In the genomic region with DNA sequence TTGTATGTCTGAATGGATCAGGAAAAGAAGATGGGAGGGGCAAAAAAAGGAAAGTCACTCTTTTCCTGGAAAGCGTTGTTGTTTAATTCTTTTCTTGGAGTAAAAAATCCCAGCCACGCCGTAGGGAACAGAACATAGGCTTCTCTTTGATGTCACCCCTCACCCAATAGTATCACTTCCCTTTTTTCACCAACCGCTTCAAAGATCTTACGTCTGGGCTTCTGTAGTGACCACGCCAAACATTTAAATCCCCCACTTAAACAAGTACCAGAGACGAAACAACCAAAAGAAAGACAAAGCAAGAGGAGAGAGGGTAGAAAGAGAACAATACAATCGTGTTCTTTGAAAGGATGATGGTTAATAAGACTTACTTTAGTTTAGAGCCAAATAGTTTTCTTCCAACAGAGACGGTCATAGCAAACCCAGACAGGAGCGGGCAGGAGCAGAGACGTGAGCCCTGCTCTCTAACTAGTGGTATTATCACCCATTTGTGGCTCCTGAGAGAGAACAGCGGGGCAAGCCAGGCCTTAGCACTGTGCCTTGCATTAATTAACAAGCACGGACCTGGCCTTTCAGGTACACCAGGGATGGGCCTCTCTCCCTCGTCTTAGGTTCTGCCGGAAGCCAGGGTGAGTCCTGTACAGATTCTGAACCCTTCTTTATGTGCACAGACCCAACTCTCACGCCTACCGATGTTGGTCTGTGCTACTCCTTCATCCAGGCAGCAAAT, we compare ENCODE assay signal across 10 cellular contexts. TPM values are rescaled to one million over a fixed set of nuclear protein-coding genes. Genes with fewer than 3 reads are reported as not detected.
DNase-seq lines count a peak whose midpoint lies in the region; ATAC-seq, FAIRE-seq and TF ChIP-seq lines count a peak whose summit lies in the region.
"Had no signal": no experiment of that assay in that cellular context is flagged by ENCODE, and none has a peak within 500 bp of the region (broad histone marks: within the 10 kb centered on the region; RNA-seq: fewer than 3 reads in every experiment).

No MANE protein-coding gene starts in this region.

- DNase-seq in GM10248 (ENCODE audit: extremely low spot score): peak; percentile 47
- no peak for DNase-seq in activated B cell treated with CpG ODN at 0.5 μM for 24 hours
- DNase-seq in activated T-cell treated with anti-CD3 and anti-CD28 coated beads, Interleukin-2, amount 50 U/mL, for 4 hours: no peak
- DNase-seq in activated T-cell treated with anti-CD3 and anti-CD28 coated beads, Interleukin-2, amount 50 U/mL, for 1 hour: no peak
- no peak for DNase-seq in RCC 7860 (ENCODE audit: low spot score)
- no peak for DNase-seq in frontal cortex (ENCODE audit: low spot score in 2 of 2)
- DNase-seq: mesenchymal stem cell had no signal

- H3K27me3 Mint-ChIP-seq in activated B cell treated with CpG ODN at 0.5 μM for 24 hours: no peaks in the 10 kb centered on the region
- H3K27me3 Mint-ChIP-seq in activated T-cell treated with anti-CD3 and anti-CD28 coated beads, Interleukin-2, amount 50 U/mL, for 4 hours (ENCODE audit: low read depth): no peaks in the 10 kb centered on the region

- H3K9me3 Mint-ChIP-seq in activated B cell treated with CpG ODN at 0.5 μM for 24 hours: no peaks in the 10 kb centered on the region
- no peaks in the 10 kb centered on the region for H3K9me3 Mint-ChIP-seq in activated T-cell treated with anti-CD3 and anti-CD28 coated beads, Interleukin-2, amount 50 U/mL, for 4 hours

- H3K27ac Mint-ChIP-seq in activated B cell treated with CpG ODN at 0.5 μM for 24 hours: peak overlapping the region; percentile 53

- ATAC-seq in GM19467 (IDR thresholded peaks at IDR 0.05; ENCODE audit: unreplicated experiment): peak; percentile 64
- ATAC-seq in HG03139 (IDR thresholded peaks at IDR 0.05; ENCODE audit: unreplicated experiment): peak; percentile 66
- ATAC-seq in activated B cell treated with CpG ODN at 0.5 μM for 24 hours (ENCODE audit: low read depth): peak; percentile 49
- ATAC-seq in activated T-cell treated with anti-CD3 and anti-CD28 coated beads, Interleukin-2, amount 50 U/mL, for 4 hours: no peak

- peaks cover 58% of the 10 kb centered on the region for H3K4me1 Mint-ChIP-seq in activated B cell treated with CpG ODN at 0.5 μM for 24 hours
- H3K4me1 Mint-ChIP-seq in activated T-cell treated with anti-CD3 and anti-CD28 coated beads, Interleukin-2, amount 50 U/mL, for 4 hours (ENCODE audit: low read depth): peaks cover 47% of the 10 kb centered on the region

- CTCF ChIA-PET in GM10248 (lab: Yijun Ruan, JAX) (no interaction called here), activated B cell treated with CpG ODN at 0.5 μM for 24 hours (lab: Charles Lee) (no interaction called here)

- no peaks in the 10 kb centered on the region for H3K36me3 Mint-ChIP-seq in activated B cell treated with CpG ODN at 0.5 μM for 24 hours (ENCODE audit: low read depth)
- no peaks in the 10 kb centered on the region for H3K36me3 Mint-ChIP-seq in activated T-cell treated with anti-CD3 and anti-CD28 coated beads, Interleukin-2, amount 50 U/mL, for 4 hours (ENCODE audit: insufficient read depth)

- POLR2A ChIA-PET in GM10248 (lab: Yijun Ruan, JAX): no interaction called here
- POLR2A ChIA-PET in activated B cell treated with CpG ODN at 0.5 μM for 24 hours (lab: Charles Lee): no interaction called here

- H3K4me3 Mint-ChIP-seq in activated B cell treated with CpG ODN at 0.5 μM for 24 hours: peak overlapping the region; percentile 39
- no peak overlapping the region for H3K4me3 Mint-ChIP-seq in activated T-cell treated with anti-CD3 and anti-CD28 coated beads, Interleukin-2, amount 50 U/mL, for 4 hours

- TF ChIP-seq CTCF in GM10248 (IDR thresholded peaks at IDR 0.05; ENCODE audit: control extremely low read depth, extremely low read depth, low read depth, missing control alignments): no peak
- no peak for TF ChIP-seq CTCF in activated B cell treated with CpG ODN at 0.5 μM for 24 hours (IDR thresholded peaks at IDR 0.05)

- intact Hi-C loops in activated B cell treated with CpG ODN at 0.5 μM for 24 hours (cut with micrococcal nuclease): loop anchor here (1.0 kb wide), 2 partner anchors 25 to 30 kb away; no protein-coding TSS in a partner anchor

- FAIRE-seq in RCC 7860 (lab: Jason Lieb, UNC) (no peak), frontal cortex (lab: Jason Lieb, UNC) (no peak)
- FAIRE-seq: colon had no signal

RNA-seq across cellular contexts. Expression of a gene that starts 28.1 kb away (rescaled TPM):
- 100 and 112 TPM in 2 replicates for total RNA-seq in activated B cell treated with CpG ODN at 0.5 μM for 24 hours
- total RNA-seq in activated T-cell treated with anti-CD3 and anti-CD28 coated beads, Interleukin-2, amount 50 U/mL, for 4 hours: 10 to 100 TPM; 35.7 to 40.5 (median 39.1) TPM
- 16.7 TPM for total RNA-seq in frontal cortex

Comparison
In these comparisons a context has a peak if more than half of its experiments do, and no peak if none do; other contexts are left out.
1. ATAC-seq: peak in GM19467 (single experiment), HG03139 (single experiment) and activated B cell treated with CpG ODN at 0.5 μM for 24 hours (single experiment); none in activated T-cell treated with anti-CD3 and anti-CD28 coated beads, Interleukin-2, amount 50 U/mL, for 4 hours (0 of 2).